18 cellular contexts compared by ENCODE assay signal in genomic region chr12:130917607-130918006, GRCh38. TPM values are rescaled to one million over a fixed set of nuclear protein-coding genes. Genes with fewer than 3 reads are reported as not detected.
A peak's percentile ranks its signal among the peaks of the same experiment; 100 is the strongest.
DNase-seq lines count a peak whose midpoint lies in the region; ATAC-seq and TF ChIP-seq lines count a peak whose summit lies in the region.
"Had no signal": no experiment of that assay in that cellular context is flagged by ENCODE, and none has a peak within 500 bp of the region (broad histone marks: within the 10 kb centered on the region; RNA-seq: fewer than 3 reads in every experiment).

No MANE protein-coding gene starts in this region.

- H3K4me1 ChIP-seq in BLaER1 treated with 17β-estradiol and CSF1 and Interleukin-3, amounts not matched to agents 10 nM and 100 nM = peaks cover 5 to 29% (median 23%) of the 10 kb centered on the region in 10 experiments; a peak in 19 of 20 replicates
- no peaks in the 10 kb centered on the region for H3K4me1 ChIP-seq in PC-3 (ENCODE audit: insufficient read depth, low read length)
- H3K4me1 ChIP-seq in CD8-positive, alpha-beta memory T cell (ENCODE audit: insufficient read depth, low read length) = no peaks in the 10 kb centered on the region
- H3K4me1 ChIP-seq: BE2C, Caco-2 had no signal

- H3K79me2 ChIP-seq in PC-3 (ENCODE audit: low read length) (no peaks in the 10 kb centered on the region), neural cell (replicated peaks; ENCODE audit: insufficient read depth, low read length) (no peaks in the 10 kb centered on the region)

- H3K4me3 ChIP-seq in BLaER1 treated with 17β-estradiol and CSF1 and Interleukin-3, amounts not matched to agents 10 nM and 100 nM = no peak overlapping the region
- no peak overlapping the region for H3K4me3 ChIP-seq in PC-3 (ENCODE audit: low read length)
- H3K4me3 ChIP-seq in neural cell (ENCODE audit: low read length) = no peak overlapping the region
- H3K4me3 ChIP-seq in CD8-positive, alpha-beta memory T cell (ENCODE audit: low read length) = no peak overlapping the region

- peak; percentile 21; the same call in 1 of the 2 replicates for ATAC-seq in PC-3
- no peak for ATAC-seq in HG02981 (IDR thresholded peaks at IDR 0.05; ENCODE audit: unreplicated experiment)
- no peak for ATAC-seq in HG03135 (IDR thresholded peaks at IDR 0.05; ENCODE audit: unreplicated experiment)

- TF ChIP-seq RAD21 in neural cell (conservative IDR thresholded peaks at IDR 0.05) = no peak

- H3K27me3 ChIP-seq in BLaER1 treated with 17β-estradiol and CSF1 and Interleukin-3, amounts not matched to agents 10 nM and 100 nM = peaks cover 0 to 8% (median 0%) of the 10 kb centered on the region in 11 experiments; a peak in 2 of 22 replicates
- H3K27me3 ChIP-seq in PC-3 (ENCODE audit: low read length) = peaks cover 92% of the 10 kb centered on the region
- H3K27me3 ChIP-seq in neural cell (ENCODE audit: insufficient read depth, low read depth, low read length) = no peaks in the 10 kb centered on the region
- H3K27me3 ChIP-seq in CD8-positive, alpha-beta memory T cell (ENCODE audit: insufficient read depth, low read length, poor library complexity, severe bottlenecking) = no peaks in the 10 kb centered on the region

- H3K27ac Mint-ChIP-seq in CD8-positive, alpha-beta memory T cell = no peak overlapping the region
- H3K27ac Mint-ChIP-seq: CD4-positive, alpha-beta memory T cell had no signal

- H2AFZ ChIP-seq in PC-3 (ENCODE audit: low read length) (no peak overlapping the region), neural cell (ENCODE audit: low read depth, low read length) (no peak overlapping the region)

- H3K4me2 ChIP-seq in BLaER1 treated with 17β-estradiol and CSF1 and Interleukin-3, amounts not matched to agents 10 nM and 100 nM = peak overlapping the region in 8 of 11 experiments; percentile 71 to 97 (median 84); a peak in 15 of 22 replicates
- no peak overlapping the region for H3K4me2 ChIP-seq in PC-3 (ENCODE audit: low read length)
- H3K4me2 ChIP-seq in neural cell (ENCODE audit: low read length) = no peak overlapping the region

- CTCF ChIA-PET in PC-3 (lab: Charles Lee) = no interaction called here
- CTCF ChIA-PET in CD8-positive, alpha-beta memory T cell (lab: Charles Lee) = interaction anchor here (1.2 kb wide), 1 partner anchor 117 kb away, joined by 3 read pairs; no protein-coding TSS in a partner anchor

- H3K9me2 ChIP-seq in PC-3 (replicated peaks; ENCODE audit: low read length) (no peaks in the 10 kb centered on the region), neural cell (ENCODE audit: insufficient read depth, low read length) (no peaks in the 10 kb centered on the region)

- peak overlapping the region in 1 of 11 experiments; percentile 38; a peak in 1 of 22 replicates for H3K27ac ChIP-seq in BLaER1 treated with 17β-estradiol and CSF1 and Interleukin-3, amounts not matched to agents 10 nM and 100 nM
- H3K27ac ChIP-seq in PC-3 (ENCODE audit: low read length) (no peak overlapping the region), neural cell (ENCODE audit: low read length) (peak overlapping the region; percentile 80)
- no peak overlapping the region for H3K27ac ChIP-seq in CD8-positive, alpha-beta memory T cell (ENCODE audit: low read depth, low read length)

- intact Hi-C loops in PC-3 (cut with micrococcal nuclease) = no loop called here

- peaks cover 0 to 14% (median 8%) of the 10 kb centered on the region in 11 experiments; a peak in 12 of 22 replicates for H3K9me3 ChIP-seq in BLaER1 treated with 17β-estradiol and CSF1 and Interleukin-3, amounts not matched to agents 10 nM and 100 nM (replicated peaks in 1 of 11)
- H3K9me3 ChIP-seq in PC-3 (ENCODE audit: low read length) = no peaks in the 10 kb centered on the region
- no peaks in the 10 kb centered on the region for H3K9me3 ChIP-seq in neural cell (ENCODE audit: low read length)
- H3K9me3 ChIP-seq in CD8-positive, alpha-beta memory T cell (ENCODE audit: low read length) = no peaks in the 10 kb centered on the region
- H3K9me3 ChIP-seq: BE2C, Caco-2 had no signal

- 0 out of 22 replicates have a peak overlapping the region, but pooled peaks of 2 of the 11 experiments have one; percentile 33 to 47 for H3K9ac ChIP-seq in BLaER1 treated with 17β-estradiol and CSF1 and Interleukin-3, amounts not matched to agents 10 nM and 100 nM
- H3K9ac ChIP-seq in PC-3 (ENCODE audit: low read length) (no peak overlapping the region), neural cell (ENCODE audit: low read length) (peak overlapping the region; percentile 62)

- TF ChIP-seq CTCF in PC-3 (conservative IDR thresholded peaks at IDR 0.05; ENCODE audit: low read depth, low read length) = no peak
- TF ChIP-seq CTCF in neural cell (IDR thresholded peaks at IDR 0.05; ENCODE audit: poor library complexity, severe bottlenecking) = no peak

- no peak for TF ChIP-seq EP300 in neural cell (conservative IDR thresholded peaks at IDR 0.05; ENCODE audit: poor library complexity, severe bottlenecking)

- no peaks in the 10 kb centered on the region for H3K36me3 ChIP-seq in BLaER1 treated with 17β-estradiol and CSF1 and Interleukin-3, amounts not matched to agents 10 nM and 100 nM
- H3K36me3 ChIP-seq in PC-3 (ENCODE audit: low read depth, low read length) (no peaks in the 10 kb centered on the region), neural cell (ENCODE audit: insufficient read depth, low read length) (no peaks in the 10 kb centered on the region)
- no peaks in the 10 kb centered on the region for H3K36me3 ChIP-seq in CD8-positive, alpha-beta memory T cell (ENCODE audit: insufficient read depth, low read length)
- H3K36me3 ChIP-seq: BE2C had no signal

- no peaks in the 10 kb centered on the region for H3K4me1 Mint-ChIP-seq in CD8-positive, alpha-beta memory T cell

- no peaks in the 10 kb centered on the region; a peak in 1 of 22 replicates for H4K20me1 ChIP-seq in BLaER1 treated with 17β-estradiol and CSF1 and Interleukin-3, amounts not matched to agents 10 nM and 100 nM
- H4K20me1 ChIP-seq in PC-3 (ENCODE audit: low read length) = no peaks in the 10 kb centered on the region
- H4K20me1 ChIP-seq in neural cell (ENCODE audit: insufficient read depth) = no peaks in the 10 kb centered on the region

- BruUV-seq in PC-3 (replicated peaks; lab: Mats Ljungman, UMichigan) = no TSS peak

- H3F3A ChIP-seq in PC-3 (ENCODE audit: low read length, unreplicated experiment) (no peaks in the 10 kb centered on the region), neural cell (ENCODE audit: insufficient read depth, low read length, poor library complexity, severe bottlenecking) (no peaks in the 10 kb centered on the region)

- no peak overlapping the region for H3K4me3 Mint-ChIP-seq in CD8-positive, alpha-beta memory T cell
- H3K4me3 Mint-ChIP-seq: CD14-positive monocyte; CD4-positive, alpha-beta memory T cell; CD4-positive, CD25-positive, alpha-beta regulatory T cell had no signal

- peak; percentile 25 for DNase-seq in PC-3
- DNase-seq in foreskin melanocyte = no peak
- no peak for DNase-seq in CD8-positive, alpha-beta memory T cell
- DNase-seq: 8988T; ACHN; BE2C; C1 segment of cervical spinal cord; Caco-2; Calu3; CD4-positive, alpha-beta memory T cell; CD4-positive, CD25-positive, alpha-beta regulatory T cell; GF-D8 had no signal

- H3K9me3 Mint-ChIP-seq in CD8-positive, alpha-beta memory T cell = peaks cover 0 to 8% (median 3%) of the 10 kb centered on the region in 5 donors

- POLR2A ChIA-PET in PC-3 (lab: Charles Lee; ENCODE audit: unreplicated experiment) = no interaction called here
- POLR2A ChIA-PET in CD8-positive, alpha-beta memory T cell (lab: Charles Lee) = no interaction called here

- H3K36me3 Mint-ChIP-seq in CD8-positive, alpha-beta memory T cell = no peaks in the 10 kb centered on the region
- H3K36me3 Mint-ChIP-seq: CD14-positive monocyte; CD4-positive, alpha-beta memory T cell; CD4-positive, CD25-positive, alpha-beta regulatory T cell had no signal

- H3K27me3 Mint-ChIP-seq in CD8-positive, alpha-beta memory T cell = peaks cover 36 to 70% of the 10 kb centered on the region in 2 donors

TF ChIP-seq in neural cell, 6 proteins besides CTCF, POLR2A, EP300 and RAD21:
- no peak for TF ChIP-seq TAF1 (IDR thresholded peaks at IDR 0.05; ENCODE audit: low read depth)
- no peak for TF ChIP-seq SMC3 (conservative IDR thresholded peaks at IDR 0.05; ENCODE audit: poor library complexity)
TF ChIP-seq in neural cell: peak in this region for 0.

RNA-seq across cellular contexts. Expression of gene ADGRD1, which starts 36.1 kb away (rescaled TPM):
- 0.18 TPM in 1 of 2 replicates, not detected in the other for total RNA-seq in PC-3 (2014; rRNA removed)
- polyA plus RNA-seq in neural cell = 1.7 and 2.2 TPM in 2 replicates
- 1.5 and 3.7 TPM in 2 replicates for polyA minus RNA-seq in neural cell
- total RNA-seq in CD8-positive, alpha-beta memory T cell = 1 to 10 TPM; 1.1 to 1.3 TPM
- polyA plus RNA-seq in CD8-positive, alpha-beta memory T cell = not detected
- total RNA-seq: A673; Calu3; CD4-positive, alpha-beta memory T cell; CD4-positive, CD25-positive, alpha-beta regulatory T cell had no signal
- polyA plus RNA-seq: CD4-positive, alpha-beta memory T cell had no signal

RNA-seq across cellular contexts. Expression of gene RAN, which starts 45.7 kb away (rescaled TPM):
- total RNA-seq in PC-3 (2014; rRNA removed) = 3,300 and 3,371 TPM in 2 replicates
- polyA plus RNA-seq in neural cell = 579 and 616 TPM in 2 replicates
- polyA minus RNA-seq in neural cell = 316 and 334 TPM in 2 replicates
- 1,000 to 10,000 TPM; 2,623 to 2,680 TPM for total RNA-seq in CD8-positive, alpha-beta memory T cell
- 536 TPM for polyA plus RNA-seq in CD8-positive, alpha-beta memory T cell

Comparison
In these comparisons a context has a peak if more than half of its experiments do, and no peak if none do; other contexts are left out.
1. H3K4me2 ChIP-seq: peak in BLaER1 treated with 17β-estradiol and CSF1 and Interleukin-3, amounts not matched to agents 10 nM and 100 nM (8 of 11); none in PC-3 (single experiment) and neural cell (single experiment).